28 cellular contexts compared by ENCODE assay signal in genomic region chr14:57704796-57705195, GRCh38.
"Had no signal": no experiment of that assay in that cellular context is flagged by ENCODE, and none has a peak within 500 bp of the region (broad histone marks: within the 10 kb centered on the region; RNA-seq: fewer than 3 reads in every experiment).

No MANE protein-coding gene starts in this region.

- ATAC-seq: activated T-cell treated with anti-CD3 and anti-CD28 coated beads, Interleukin-2, amount 50 U/mL, for 72 hours; esophagus mucosa; WTC11 had no signal

- H3K27ac ChIP-seq: brain microvascular endothelial cell, coronary artery, dorsolateral prefrontal cortex, VCaP had no signal

- DNase-seq: activated CD4-positive, alpha-beta memory T cell treated with anti-CD3 and anti-CD28 coated beads, Interleukin-2, amount 10 ng/mL, durations not matched to agents 7 days and 5 days; activated CD4-positive, alpha-beta T cell treated with anti-CD3 and anti-CD28 coated beads for 1 hour; activated CD4-positive, alpha-beta T cell treated with anti-CD3 and anti-CD28 coated beads for 4 hours; activated CD4-positive, alpha-beta T cell treated with anti-CD3 and anti-CD28 coated beads, Interleukin-2, amount 10 ng/mL, durations not matched to agents 7 days and 5 days; activated CD4-positive, alpha-beta T cell treated with anti-CD3 and anti-CD28 coated beads, Interleukin-2, amount 50 U/mL, for 4 hours; activated CD8-positive, alpha-beta memory T cell treated with anti-CD3 and anti-CD28 coated beads, Interleukin-2, amount 50 U/mL, for 48 hours; activated gamma-delta T cell; activated naive CD4-positive, alpha-beta T cell; activated naive CD4-positive, alpha-beta T cell treated with anti-CD3 and anti-CD28 coated beads, Interleukin-2, amount 50 U/mL, for 16 hours; activated T-cell treated with anti-CD3 and anti-CD28 coated beads for 4 hours; activated T-cell treated with anti-CD3 and anti-CD28 coated beads, Interleukin-2, amount 50 U/mL, for 24 hours; activated T-cell treated with anti-CD3 and anti-CD28 coated beads, Interleukin-2, amount 50 U/mL, for 72 hours; amniotic stem cell; anterior cingulate cortex; brain microvascular endothelial cell; dorsolateral prefrontal cortex; effector memory CD4-positive, alpha-beta T cell; endodermal cell; foreskin fibroblast; head of caudate nucleus; T-helper 2 cell had no signal

- FAIRE-seq: astrocyte, bronchial epithelial cell, frontal cortex had no signal

- H3K4me3 ChIP-seq: coronary artery, dorsolateral prefrontal cortex had no signal

- H3K36me3 ChIP-seq: brain microvascular endothelial cell had no signal

- H3K27me3 ChIP-seq: brain microvascular endothelial cell, dorsolateral prefrontal cortex had no signal
